In the genomic region with DNA sequence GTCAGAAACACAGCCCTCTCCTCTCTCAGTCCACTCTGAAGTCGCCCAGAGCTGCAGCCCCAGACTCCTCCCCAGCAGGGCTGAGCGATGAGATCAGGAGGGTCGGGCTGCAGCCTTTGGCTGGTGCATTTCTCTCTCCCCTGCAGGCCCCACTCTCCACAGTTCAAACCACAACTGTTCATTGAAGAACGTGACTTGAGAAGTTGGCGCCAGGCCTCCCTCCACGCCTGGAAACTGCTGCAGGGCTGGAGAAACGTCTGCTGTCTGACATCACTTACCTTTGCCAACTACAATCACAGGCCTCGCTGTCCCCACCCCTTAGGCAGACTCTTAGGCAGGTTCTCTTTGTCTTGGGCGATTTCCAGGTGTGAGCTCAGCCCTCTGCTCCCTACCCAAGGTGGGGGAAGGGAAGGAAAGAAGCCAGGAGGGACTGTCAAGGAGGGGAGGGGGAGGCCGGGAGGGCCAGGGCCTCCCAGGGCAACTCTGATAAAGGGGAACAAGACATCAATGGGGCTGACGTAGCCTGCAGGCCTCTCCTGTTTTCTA, we compare ENCODE assay signal across 10 cellular contexts. TPM values are rescaled to one million over a fixed set of nuclear protein-coding genes. Genes with fewer than 3 reads are reported as not detected.
DNase-seq lines count a peak whose midpoint lies in the region; ATAC-seq and TF ChIP-seq lines count a peak whose summit lies in the region.
"Had no signal": no experiment of that assay in that cellular context is flagged by ENCODE, and none has a peak within 500 bp of the region (broad histone marks: within the 10 kb centered on the region; RNA-seq: fewer than 3 reads in every experiment).

No MANE protein-coding gene starts in this region.

- H3K4me1 ChIP-seq in esophagus (ENCODE audit: control insufficient read depth in 2 of 2, insufficient read depth in 2 of 2, low read length in 1 of 2) = peaks cover 0 to 16% of the 10 kb centered on the region in 2 donors
- no peaks in the 10 kb centered on the region for H3K4me1 ChIP-seq in effector memory CD4-positive, alpha-beta T cell (ENCODE audit: control insufficient read depth, insufficient read depth, low read length, poor library complexity, severe bottlenecking)

- H3K36me3 ChIP-seq in esophagus (ENCODE audit: control insufficient read depth in 2 of 2, insufficient read depth in 2 of 2, low read length in 1 of 2) = no peaks in the 10 kb centered on the region
- H3K36me3 ChIP-seq in MG63 = no peaks in the 10 kb centered on the region
- no peaks in the 10 kb centered on the region for H3K36me3 ChIP-seq in effector memory CD4-positive, alpha-beta T cell (ENCODE audit: control insufficient read depth, insufficient read depth, low read length)

- H3K9me3 Mint-ChIP-seq in nephron progenitor cell = peaks cover 39% of the 10 kb centered on the region
- H3K9me3 Mint-ChIP-seq: activated T-cell treated with anti-CD3 and anti-CD28 coated beads, Interleukin-2, amount 50 U/mL, for 4 hours had no signal

- H3K4me1 Mint-ChIP-seq in nephron progenitor cell = peaks cover 37% of the 10 kb centered on the region

- DNase-seq in DMS153 (lab: John Stamatoyannopoulos, UW) = peak; percentile 57
- DNase-seq in NCI-H2029 (lab: John Stamatoyannopoulos, UW) = peak; percentile 87
- DNase-seq in nephron progenitor cell = no peak
- no peak for DNase-seq in MG63
- no peak for DNase-seq in effector memory CD4-positive, alpha-beta T cell
- DNase-seq: activated T-cell treated with anti-CD3 and anti-CD28 coated beads, Interleukin-2, amount 50 U/mL, for 4 hours had no signal

- peak overlapping the region; percentile 65 for H3K27ac Mint-ChIP-seq in nephron progenitor cell

- H3K27me3 ChIP-seq in esophagus (ENCODE audit: control insufficient read depth in 1 of 2, insufficient read depth in 2 of 2, low read length in 2 of 2) = no peaks in the 10 kb centered on the region
- H3K27me3 ChIP-seq in MG63 = no peaks in the 10 kb centered on the region
- H3K27me3 ChIP-seq in effector memory CD4-positive, alpha-beta T cell (replicated peaks; ENCODE audit: control insufficient read depth, insufficient read depth, low read length, poor library complexity, severe bottlenecking) = no peaks in the 10 kb centered on the region

- H3K36me3 Mint-ChIP-seq in nephron progenitor cell (ENCODE audit: low read depth) = peaks cover 19% of the 10 kb centered on the region

- no peak overlapping the region for H3K4me3 ChIP-seq in esophagus (ENCODE audit: low read depth in 1 of 2, low read length in 2 of 2)
- no peak overlapping the region for H3K4me3 ChIP-seq in MG63
- no peak overlapping the region for H3K4me3 ChIP-seq in effector memory CD4-positive, alpha-beta T cell (ENCODE audit: insufficient read depth, low read depth, low read length, poor library complexity, severe bottlenecking)

- WGBS in esophagus, 2 donors = 24 to 33% methylated on average over 11 of the region's 11 CpGs

- no peak for TF ChIP-seq CTCF in nephron progenitor cell (IDR thresholded peaks at IDR 0.05)

- no peak overlapping the region for H3K4me3 Mint-ChIP-seq in nephron progenitor cell
- H3K4me3 Mint-ChIP-seq: activated T-cell treated with anti-CD3 and anti-CD28 coated beads, Interleukin-2, amount 50 U/mL, for 4 hours had no signal

- H3K9me3 ChIP-seq in esophagus (ENCODE audit: control insufficient read depth in 2 of 2, insufficient read depth in 1 of 2, low read depth in 1 of 2, low read length in 1 of 2) (no peaks in the 10 kb centered on the region), MG63 (no peaks in the 10 kb centered on the region)
- no peaks in the 10 kb centered on the region for H3K9me3 ChIP-seq in effector memory CD4-positive, alpha-beta T cell (ENCODE audit: control insufficient read depth, low read length)

- peaks cover 8% of the 10 kb centered on the region for H3K27me3 Mint-ChIP-seq in nephron progenitor cell (ENCODE audit: low read depth, poor library complexity)

- peak overlapping the region; percentile 78 to 82 for H3K27ac ChIP-seq in esophagus (ENCODE audit: low read depth in 2 of 2, low read length in 1 of 2)
- H3K27ac ChIP-seq in effector memory CD4-positive, alpha-beta T cell (ENCODE audit: insufficient read depth, low read length, poor library complexity, severe bottlenecking) = no peak overlapping the region

- no peak for ATAC-seq in GM21360 (IDR thresholded peaks at IDR 0.05; ENCODE audit: unreplicated experiment)
- ATAC-seq in GM21423 (IDR thresholded peaks at IDR 0.05; ENCODE audit: unreplicated experiment) = no peak

RNA-seq across cellular contexts. Expression of a gene that starts 32.8 kb away (rescaled TPM):
- polyA plus RNA-seq in esophagus = 100 to 1,000 TPM in 1 of 2 donors, 10 to 100 TPM in 1; 75.9 to 185 TPM
- not detected in 2 replicates for total RNA-seq in MG63 (2014; rRNA removed; shearing (Covaris generic); ENCODE audit: low replicate concordance)
- total RNA-seq: activated T-cell treated with anti-CD3 and anti-CD28 coated beads, Interleukin-2, amount 50 U/mL, for 4 hours had no signal
- polyA plus RNA-seq: neural cell had no signal

RNA-seq across cellular contexts. Expression of a gene that starts 54.2 kb away (rescaled TPM):
- polyA plus RNA-seq in esophagus = 10 to 100 TPM; 41.5 to 52.0 TPM
- 9.3 and 18.4 TPM in 2 replicates for total RNA-seq in MG63 (2014; rRNA removed; shearing (Covaris generic); ENCODE audit: low replicate concordance)

RNA-seq across cellular contexts. Expression of a gene that starts 58.2 kb away (rescaled TPM):
- 100 to 1,000 TPM; 224 to 330 TPM for polyA plus RNA-seq in esophagus
- total RNA-seq in MG63 (2014; rRNA removed; shearing (Covaris generic); ENCODE audit: low replicate concordance) = not detected in 2 replicates
- total RNA-seq: activated T-cell treated with anti-CD3 and anti-CD28 coated beads, Interleukin-2, amount 50 U/mL, for 4 hours had no signal
- polyA plus RNA-seq: neural cell had no signal

Comparison
In these comparisons a context has a peak if more than half of its experiments do, and no peak if none do; other contexts are left out.
1. DNase-seq: peak in DMS153 (single experiment) and NCI-H2029 (single experiment); none in nephron progenitor cell (single experiment), MG63 (single experiment) and effector memory CD4-positive, alpha-beta T cell (0 of 3).